1 cellular context compared by ENCODE assay signal in genomic region chr6:165915022-165915770, GRCh38.
TF ChIP-seq lines count a peak whose summit lies in the region.

No MANE protein-coding gene starts in this region.

TF ChIP-seq in K562, 482 proteins besides CTCF, POLR2A, EP300 and RAD21:
- TF ChIP-seq SMAD3 (CRISPR knock-in tag; conservative IDR thresholded peaks at IDR 0.05): no peak
